8 cellular contexts compared by ENCODE assay signal in the genomic region with DNA sequence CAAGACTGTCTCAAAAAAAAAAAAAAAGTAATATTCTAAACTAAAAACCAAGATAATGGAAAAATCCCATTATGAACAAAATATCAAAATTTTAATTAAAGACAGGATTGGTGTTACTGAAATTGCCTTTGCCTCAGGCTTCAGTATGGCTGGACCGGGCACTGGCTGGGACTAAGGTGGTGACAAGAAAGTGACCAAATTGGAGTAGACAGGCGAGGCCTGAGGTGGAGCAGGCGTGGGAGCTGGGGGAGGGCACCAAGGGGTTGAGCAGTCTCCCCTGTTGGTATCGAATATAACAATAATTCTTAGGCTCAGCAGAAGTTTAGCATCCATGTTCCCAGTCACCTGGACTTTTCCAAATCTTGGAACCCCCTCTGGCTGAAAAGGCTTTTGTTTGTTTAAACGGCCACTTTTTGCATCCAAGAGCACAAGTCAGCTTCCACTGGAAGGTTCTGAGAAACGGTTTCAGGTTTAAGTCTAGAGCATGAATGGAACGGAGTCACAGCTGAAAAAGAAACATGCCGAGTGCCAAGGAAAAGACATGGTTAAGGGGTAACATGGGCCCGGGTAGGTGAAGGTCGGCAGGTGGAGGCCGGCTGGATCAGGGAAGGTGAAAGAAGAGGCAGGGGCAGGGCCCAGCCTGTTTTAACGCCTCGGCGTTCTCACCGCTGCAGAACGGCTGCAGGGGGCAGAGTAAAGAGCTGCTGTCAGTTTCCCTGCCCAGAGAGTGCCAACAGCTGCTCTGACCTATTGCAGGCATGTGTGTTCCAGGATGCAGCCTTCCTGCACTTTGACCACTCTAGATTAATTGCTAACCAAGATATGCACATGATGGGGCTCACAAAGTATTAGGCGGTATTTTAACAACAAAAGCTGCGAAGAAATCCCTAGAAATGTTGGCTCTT. TPM values are rescaled to one million over a fixed set of nuclear protein-coding genes. Genes with fewer than 3 reads are reported as not detected.
DNase-seq lines count a peak whose midpoint lies in the region; ATAC-seq, FAIRE-seq and TF ChIP-seq lines count a peak whose summit lies in the region.

No MANE protein-coding gene starts in this region.

- no peaks in the 10 kb centered on the region; the same call in 2 of the 3 replicates for H3K9me3 Mint-ChIP-seq in GM23338

- peaks cover 14% of the 10 kb centered on the region for H3K4me1 ChIP-seq in GM23338 (ENCODE audit: insufficient read depth)

- H3K4me3 ChIP-seq in GM08714 (ENCODE audit: low read length) (peak overlapping the region; percentile 71; the same call in 1 of the 2 replicates), GM23338 (peak overlapping the region; percentile 69), brain microvascular endothelial cell (ENCODE audit: low read depth, low read length) (peak overlapping the region; percentile 66)

- H3K27ac Mint-ChIP-seq in GM23338 (no peak overlapping the region), T-helper 17 cell (peak overlapping the region; percentile 72)

- peak overlapping the region; percentile 99 for H2AFZ ChIP-seq in GM23338

- peak; percentile 13 for FAIRE-seq in islet of Langerhans (lab: Jason Lieb, UNC)

- ATAC-seq in GM23338 (peak; percentile 81), T-helper 17 cell (peak; percentile 61)

- H3K36me3 Mint-ChIP-seq in GM23338 (ENCODE audit: low read depth) (peaks cover 13% of the 10 kb centered on the region; the same call in 2 of the 3 replicates), T-helper 17 cell (ENCODE audit: low read depth) (no peaks in the 10 kb centered on the region)

- H3K9me3 ChIP-seq in T-helper 17 cell (ENCODE audit: control insufficient read depth, low read length, poor library complexity, severe bottlenecking): no peaks in the 10 kb centered on the region

- H4K20me1 ChIP-seq in GM23338 (replicated peaks; ENCODE audit: insufficient read depth): no peaks in the 10 kb centered on the region

- in situ Hi-C loops in brain microvascular endothelial cell (cut with HindIII; ENCODE audit: low pct_ligation_motif_present, low sequenced_read_pairs): no loop called here

- no peaks in the 10 kb centered on the region for H3K27me3 ChIP-seq in GM23338 (ENCODE audit: insufficient read depth)
- no peaks in the 10 kb centered on the region for H3K27me3 ChIP-seq in brain microvascular endothelial cell (replicated peaks)

- H3K9me2 ChIP-seq in GM23338 (ENCODE audit: insufficient read depth): no peaks in the 10 kb centered on the region

- no peaks in the 10 kb centered on the region; the same call in 1 of the 2 replicates for H3K79me2 ChIP-seq in GM23338 (replicated peaks; ENCODE audit: insufficient read depth)

- H3K27ac ChIP-seq in GM23338 (ENCODE audit: low read depth) (no peak overlapping the region), brain microvascular endothelial cell (no peak overlapping the region)

- peak overlapping the region; percentile 90 for H3K4me2 ChIP-seq in GM23338

- DNase-seq in GM23338 (ENCODE audit: low spot score) (peak; percentile 75), Kasumi-1 (lab: John Stamatoyannopoulos, UW) (peak; percentile 59 to 73), T-helper 17 cell (peak; percentile 24 to 32 (median 26)), brain microvascular endothelial cell (no peak), NCI-H187 treated with DMSO at 0.1 percent for 48 hours (lab: John Stamatoyannopoulos, UW) (no peak)
- peak; percentile 58 for DNase-seq in stimulated activated CD4-positive, alpha-beta T cell treated with anti-CD3 and anti-CD28 coated beads, Interleukin-15, amount 100 ng/mL, for 24 hours

- H3K4me1 Mint-ChIP-seq in GM23338: peaks cover 21% of the 10 kb centered on the region
- H3K4me1 Mint-ChIP-seq in T-helper 17 cell: peaks cover 33% of the 10 kb centered on the region

- peaks cover 10% of the 10 kb centered on the region for H3F3A ChIP-seq in GM23338 (replicated peaks; ENCODE audit: low read depth)

- peak overlapping the region; percentile 76 for H3K4me3 Mint-ChIP-seq in GM23338
- H3K4me3 Mint-ChIP-seq in T-helper 17 cell: peak overlapping the region; percentile 86

- no peaks in the 10 kb centered on the region for H3K27me3 Mint-ChIP-seq in GM23338 (ENCODE audit: insufficient read depth, low read depth, poor library complexity)
- no peaks in the 10 kb centered on the region for H3K27me3 Mint-ChIP-seq in T-helper 17 cell

- H3K36me3 ChIP-seq in GM23338 (ENCODE audit: insufficient read depth) (no peaks in the 10 kb centered on the region), brain microvascular endothelial cell (replicated peaks) (no peaks in the 10 kb centered on the region)

- TF ChIP-seq CTCF in GM23338 (conservative IDR thresholded peaks at IDR 0.05; ENCODE audit: low read depth in 2 of 2): peak; percentile 29 to 47; a peak in 3 of 4 replicates
- peak; percentile 46 for TF ChIP-seq CTCF in brain microvascular endothelial cell (IDR thresholded peaks at IDR 0.05; ENCODE audit: low read depth, low read length, missing control alignments)

TF ChIP-seq in GM23338, 12 proteins besides CTCF, POLR2A, EP300 and RAD21:
- TF ChIP-seq ZNF331 (CRISPR knock-in tag; IDR thresholded peaks at IDR 0.05; ENCODE audit: low read depth) (peak; percentile 18; the same call in 1 of the 2 replicates), STAT1 (IDR thresholded peaks at IDR 0.05; ENCODE audit: unreplicated experiment) (no peak)

RNA-seq across cellular contexts. Expression of a gene that starts 0.8 kb away (rescaled TPM):
- 9.7 and 10.8 TPM in 2 replicates for total RNA-seq in GM23338 (2014; rRNA removed; shearing (Covaris generic))
- polyA plus RNA-seq in GM23338 (2016; fragmentation: Nextera tagmentation; extraction: Ambion mirVana): 12.5 and 12.6 TPM in 2 replicates
- total RNA-seq in T-helper 17 cell: 10 to 100 TPM; 12.8 to 14.5 TPM

Comparison
In these comparisons a context has a peak if more than half of its experiments do, and no peak if none do; other contexts are left out.
1. DNase-seq: peak in GM23338 (single experiment), Kasumi-1 (2 of 2), T-helper 17 cell (3 of 3) and stimulated activated CD4-positive, alpha-beta T cell treated with anti-CD3 and anti-CD28 coated beads, Interleukin-15, amount 100 ng/mL, for 24 hours (single experiment); none in brain microvascular endothelial cell (single experiment) and NCI-H187 treated with DMSO at 0.1 percent for 48 hours (single experiment).
2. Peak in every context shown above with its lines, with median percentiles within 50 percentile points of each other: H3K4me3 ChIP-seq.